In genomic region chr12:131809476-131810254, GRCh38 we compare ENCODE assay signal across 8 cellular contexts. TPM values are rescaled to one million over a fixed set of nuclear protein-coding genes. Genes with fewer than 3 reads are reported as not detected.
DNase-seq lines count a peak whose midpoint lies in the region; ATAC-seq and TF ChIP-seq lines count a peak whose summit lies in the region.
"Not testable (repeated sequence)": the region's sequence is repeated elsewhere in the genome, so short reads cannot be mapped to it uniquely, and the experiment has no call there.
"Had no signal": no experiment of that assay in that cellular context is flagged by ENCODE, and none has a peak within 500 bp of the region (broad histone marks: within the 10 kb centered on the region; RNA-seq: fewer than 3 reads in every experiment).

No MANE protein-coding gene starts in this region.

- CTCF ChIA-PET in PC-9 (lab: Charles Lee); activated naive CD4-positive, alpha-beta T cell treated with anti-CD3 and anti-CD28 coated beads for 36 hours (lab: Charles Lee): not testable (repeated sequence)

- POLR2A ChIA-PET in PC-9 (lab: Charles Lee; ENCODE audit: unreplicated experiment), result not testable (repeated sequence)
- POLR2A ChIA-PET in naive thymus-derived CD8-positive, alpha-beta T cell (lab: Charles Lee), result interaction anchor here (1.3 kb wide), 1 partner anchor 99 kb away, joined by 4 read pairs; the partner anchor contains the start of gene SFSWAP

- H3K27me3 Mint-ChIP-seq in activated CD4-positive, alpha-beta T cell treated with anti-CD3 and anti-CD28 coated beads, Interleukin-2, amount 10 ng/mL, durations not matched to agents 24 days and 14 days; activated T-cell treated with anti-CD3 and anti-CD28 coated beads, Interleukin-2, amount 50 U/mL, for 24 hours; activated naive CD4-positive, alpha-beta T cell treated with anti-CD3 and anti-CD28 coated beads for 36 hours (ENCODE audit: low read depth); central memory CD8-positive, alpha-beta T cell; naive thymus-derived CD8-positive, alpha-beta T cell; stimulated activated naive CD8-positive, alpha-beta T cell treated with anti-CD3 and anti-CD28 coated beads, Interleukin-15, Interleukin-2, amounts not matched to agents 100 ng/mL and 50 ng/mL, for 24 hours: not testable (repeated sequence)

- not testable (repeated sequence) for H3K4me1 Mint-ChIP-seq in activated CD4-positive, alpha-beta T cell treated with anti-CD3 and anti-CD28 coated beads, Interleukin-2, amount 10 ng/mL, durations not matched to agents 24 days and 14 days; activated T-cell treated with anti-CD3 and anti-CD28 coated beads, Interleukin-2, amount 50 U/mL, for 24 hours (ENCODE audit: low read depth); activated naive CD4-positive, alpha-beta T cell treated with anti-CD3 and anti-CD28 coated beads for 36 hours (ENCODE audit: low read depth); central memory CD8-positive, alpha-beta T cell; naive thymus-derived CD8-positive, alpha-beta T cell; stimulated activated naive CD8-positive, alpha-beta T cell treated with anti-CD3 and anti-CD28 coated beads, Interleukin-15, Interleukin-2, amounts not matched to agents 100 ng/mL and 50 ng/mL, for 24 hours (ENCODE audit: low read depth)

- not testable (repeated sequence) for H3F3A ChIP-seq in PC-9 (ENCODE audit: insufficient read depth, low read depth)

- peak overlapping the region; percentile 63; the same call in 1 of the 2 replicates for H3K4me2 ChIP-seq in PC-9

- peaks cover 12% of the 10 kb centered on the region; the same call in 1 of the 2 replicates for H3K9me3 ChIP-seq in PC-9 (ENCODE audit: insufficient read depth, low read depth)

- not testable (repeated sequence) for TF ChIP-seq CTCF in PC-9 (conservative IDR thresholded peaks at IDR 0.05)

- not testable (repeated sequence) for H3K9me2 ChIP-seq in PC-9 (ENCODE audit: insufficient read depth)

- intact Hi-C loops in PC-9 (cut with micrococcal nuclease; ENCODE audit: unreplicated experiment); activated CD4-positive, alpha-beta T cell treated with anti-CD3 and anti-CD28 coated beads, Interleukin-2, amount 10 ng/mL, durations not matched to agents 24 days and 14 days (cut with micrococcal nuclease); activated naive CD4-positive, alpha-beta T cell treated with anti-CD3 and anti-CD28 coated beads for 36 hours (cut with micrococcal nuclease): not testable (repeated sequence)

- H3K27me3 ChIP-seq in PC-9 (ENCODE audit: insufficient read depth, low read depth), result not testable (repeated sequence)

- H3K27ac Mint-ChIP-seq in activated CD4-positive, alpha-beta T cell treated with anti-CD3 and anti-CD28 coated beads, Interleukin-2, amount 10 ng/mL, durations not matched to agents 24 days and 14 days, result peak overlapping the region; percentile 37
- peak overlapping the region; percentile 68 for H3K27ac Mint-ChIP-seq in activated T-cell treated with anti-CD3 and anti-CD28 coated beads, Interleukin-2, amount 50 U/mL, for 24 hours
- peak overlapping the region; percentile 70 for H3K27ac Mint-ChIP-seq in activated naive CD4-positive, alpha-beta T cell treated with anti-CD3 and anti-CD28 coated beads for 36 hours
- not testable (repeated sequence) for H3K27ac Mint-ChIP-seq in central memory CD8-positive, alpha-beta T cell (ENCODE audit: low read depth); stimulated activated naive CD8-positive, alpha-beta T cell treated with anti-CD3 and anti-CD28 coated beads, Interleukin-15, Interleukin-2, amounts not matched to agents 100 ng/mL and 50 ng/mL, for 24 hours
- peak overlapping the region in 1 of 10 donors; percentile 33 for H3K27ac Mint-ChIP-seq in naive thymus-derived CD8-positive, alpha-beta T cell

- not testable (repeated sequence) for H3K9me3 Mint-ChIP-seq in activated CD4-positive, alpha-beta T cell treated with anti-CD3 and anti-CD28 coated beads, Interleukin-2, amount 10 ng/mL, durations not matched to agents 24 days and 14 days; activated T-cell treated with anti-CD3 and anti-CD28 coated beads, Interleukin-2, amount 50 U/mL, for 24 hours; central memory CD8-positive, alpha-beta T cell; stimulated activated naive CD8-positive, alpha-beta T cell treated with anti-CD3 and anti-CD28 coated beads, Interleukin-15, Interleukin-2, amounts not matched to agents 100 ng/mL and 50 ng/mL, for 24 hours
- peaks cover 17% of the 10 kb centered on the region for H3K9me3 Mint-ChIP-seq in activated naive CD4-positive, alpha-beta T cell treated with anti-CD3 and anti-CD28 coated beads for 36 hours
- H3K9me3 Mint-ChIP-seq in naive thymus-derived CD8-positive, alpha-beta T cell, result peaks cover 0 to 20% (median 10%) of the 10 kb centered on the region in 9 donors

- BruUV-seq in PC-9 (replicated peaks; lab: Mats Ljungman, UMichigan), result not testable (repeated sequence)

- not testable (repeated sequence) for H3K36me3 ChIP-seq in PC-9 (ENCODE audit: low read depth)

- not testable (repeated sequence) for H3K4me3 ChIP-seq in PC-9

- H3K79me2 ChIP-seq in PC-9 (ENCODE audit: low read depth), result not testable (repeated sequence)

- H4K20me1 ChIP-seq in PC-9 (ENCODE audit: insufficient read depth), result not testable (repeated sequence)

- H3K4me3 Mint-ChIP-seq in activated CD4-positive, alpha-beta T cell treated with anti-CD3 and anti-CD28 coated beads, Interleukin-2, amount 10 ng/mL, durations not matched to agents 24 days and 14 days, result peak overlapping the region; percentile 71
- H3K4me3 Mint-ChIP-seq in activated T-cell treated with anti-CD3 and anti-CD28 coated beads, Interleukin-2, amount 50 U/mL, for 24 hours, result peak overlapping the region; percentile 74
- peak overlapping the region; percentile 63 for H3K4me3 Mint-ChIP-seq in activated naive CD4-positive, alpha-beta T cell treated with anti-CD3 and anti-CD28 coated beads for 36 hours
- H3K4me3 Mint-ChIP-seq in central memory CD8-positive, alpha-beta T cell, result peak overlapping the region; percentile 67
- peak overlapping the region in 8 of 10 donors; percentile 34 to 72 (median 58) for H3K4me3 Mint-ChIP-seq in naive thymus-derived CD8-positive, alpha-beta T cell
- H3K4me3 Mint-ChIP-seq in stimulated activated naive CD8-positive, alpha-beta T cell treated with anti-CD3 and anti-CD28 coated beads, Interleukin-15, Interleukin-2, amounts not matched to agents 100 ng/mL and 50 ng/mL, for 24 hours, result peak overlapping the region; percentile 60

- not testable (repeated sequence) for H3K36me3 Mint-ChIP-seq in activated CD4-positive, alpha-beta T cell treated with anti-CD3 and anti-CD28 coated beads, Interleukin-2, amount 10 ng/mL, durations not matched to agents 24 days and 14 days (ENCODE audit: low read depth); activated T-cell treated with anti-CD3 and anti-CD28 coated beads, Interleukin-2, amount 50 U/mL, for 24 hours (ENCODE audit: low read depth); central memory CD8-positive, alpha-beta T cell (ENCODE audit: insufficient read depth); stimulated activated naive CD8-positive, alpha-beta T cell treated with anti-CD3 and anti-CD28 coated beads, Interleukin-15, Interleukin-2, amounts not matched to agents 100 ng/mL and 50 ng/mL, for 24 hours (ENCODE audit: low read depth)
- H3K36me3 Mint-ChIP-seq in activated naive CD4-positive, alpha-beta T cell treated with anti-CD3 and anti-CD28 coated beads for 36 hours (ENCODE audit: low read depth), result peaks cover 11% of the 10 kb centered on the region
- peaks cover 0 to 19% (median 14%) of the 10 kb centered on the region in 3 donors for H3K36me3 Mint-ChIP-seq in naive thymus-derived CD8-positive, alpha-beta T cell

- DNase-seq in PC-9; activated CD4-positive, alpha-beta T cell treated with anti-CD3 and anti-CD28 coated beads, Interleukin-2, amount 10 ng/mL, durations not matched to agents 24 days and 14 days; activated T-cell treated with anti-CD3 and anti-CD28 coated beads, Interleukin-2, amount 50 U/mL, for 24 hours; activated naive CD4-positive, alpha-beta T cell treated with anti-CD3 and anti-CD28 coated beads for 36 hours; central memory CD8-positive, alpha-beta T cell (ENCODE audit: low spot score in 2 of 2); naive thymus-derived CD8-positive, alpha-beta T cell: not testable (repeated sequence)

- H3K4me1 ChIP-seq in PC-9 (replicated peaks; ENCODE audit: insufficient read depth), result not testable (repeated sequence)

- not testable (repeated sequence) for H2AFZ ChIP-seq in PC-9

- not testable (repeated sequence) for ATAC-seq in central memory CD8-positive, alpha-beta T cell (replicated peaks; ENCODE audit: extremely low read depth, poor library complexity, severe bottlenecking); naive thymus-derived CD8-positive, alpha-beta T cell

- not testable (repeated sequence) for H3K27ac ChIP-seq in PC-9

RNA-seq across cellular contexts. Expression of gene MMP17, which starts 18.5 kb away (rescaled TPM):
- 3.3 and 5.4 TPM in 2 replicates for total RNA-seq in PC-9 (2021)
- 0.52 and 0.89 TPM in 2 replicates for total RNA-seq in activated CD4-positive, alpha-beta T cell treated with anti-CD3 and anti-CD28 coated beads, Interleukin-2, amount 10 ng/mL, durations not matched to agents 24 days and 14 days
- not detected for total RNA-seq in activated naive CD4-positive, alpha-beta T cell treated with anti-CD3 and anti-CD28 coated beads for 36 hours
- total RNA-seq in naive thymus-derived CD8-positive, alpha-beta T cell, result 1 to 10 TPM in 1 of 2 experiments, under 1 TPM in 1; 0.62 to 1.5 TPM
- not detected for polyA plus RNA-seq in naive thymus-derived CD8-positive, alpha-beta T cell
- total RNA-seq: OCI-LY7 had no signal
